In genomic region chr6:144482142-144482541, GRCh38 we compare ENCODE assay signal across 8 cellular contexts.
DNase-seq lines count a peak whose midpoint lies in the region; ATAC-seq and TF ChIP-seq lines count a peak whose summit lies in the region.

No MANE protein-coding gene starts in this region.

- peaks cover 0 to 24% (median 10%) of the 10 kb centered on the region in 4 donors for H3K36me3 ChIP-seq in right lobe of liver

- POLR2A ChIA-PET in activated CD4-positive, alpha-beta T cell treated with anti-CD3 and anti-CD28 coated beads for 36 hours (lab: Charles Lee) = no interaction called here

- ATAC-seq in HG03066 (IDR thresholded peaks at IDR 0.05; ENCODE audit: low read depth, unreplicated experiment) (peak; percentile 70), right lobe of liver (peak; percentile 66 to 75 (median 72))
- ATAC-seq in activated CD4-positive, alpha-beta T cell treated with anti-CD3 and anti-CD28 coated beads for 36 hours = peak; percentile 90

- H3K27me3 ChIP-seq in right lobe of liver = no peaks in the 10 kb centered on the region

- peak; percentile 80 for TF ChIP-seq CTCF in 22Rv1 (IDR thresholded peaks at IDR 0.05)
- TF ChIP-seq CTCF in GM13976 (IDR thresholded peaks at IDR 0.05; ENCODE audit: borderline replicate concordance, control extremely low read depth, extremely low read depth, insufficient read depth, missing control alignments) = peak; percentile 81
- peak; percentile 83 for TF ChIP-seq CTCF in choroid plexus epithelial cell (conservative IDR thresholded peaks at IDR 0.05; ENCODE audit: low read depth, low read length)
- peak; percentile 57 to 76 (median 66) for TF ChIP-seq CTCF in right lobe of liver (IDR thresholded peaks at IDR 0.05)

- H3K27ac ChIP-seq in 22Rv1 (no peak overlapping the region), right lobe of liver (no peak overlapping the region)

- WGBS in right lobe of liver (ENCODE audit: insufficient coverage, low coverage, low lambda C conversion rate, missing lambda C conversion rate) = 5% methylated on average over 4 of the region's 4 CpGs

- no peaks in the 10 kb centered on the region for H3K27me3 Mint-ChIP-seq in activated CD4-positive, alpha-beta T cell treated with anti-CD3 and anti-CD28 coated beads for 36 hours

- TF ChIP-seq POLR2A in right lobe of liver (IDR thresholded peaks at IDR 0.05) = no peak

- H3K27ac Mint-ChIP-seq in activated CD4-positive, alpha-beta T cell treated with anti-CD3 and anti-CD28 coated beads for 36 hours = no peak overlapping the region

- H3K36me3 Mint-ChIP-seq in activated CD4-positive, alpha-beta T cell treated with anti-CD3 and anti-CD28 coated beads for 36 hours (ENCODE audit: low read depth) = peaks cover 16% of the 10 kb centered on the region

- H3K4me1 Mint-ChIP-seq in activated CD4-positive, alpha-beta T cell treated with anti-CD3 and anti-CD28 coated beads for 36 hours = peaks cover 6% of the 10 kb centered on the region

- DNase-seq in GM13976 (ENCODE audit: low spot score) = peak; percentile 72
- DNase-seq in NCI-H226 = peak; percentile 44
- DNase-seq in activated CD4-positive, alpha-beta T cell treated with anti-CD3 and anti-CD28 coated beads for 36 hours = peak; percentile 84
- peak; percentile 92 for DNase-seq in choroid plexus epithelial cell (ENCODE audit: low read depth)
- DNase-seq in right lobe of liver = peak; percentile 65 to 72 (median 70)
- DNase-seq in stimulated activated CD8-positive, alpha-beta memory T cell treated with anti-CD3 and anti-CD28 coated beads, Interleukin-12 subunit alpha, Interleukin-12 subunit beta, amount 100 ng/mL, for 24 hours (ENCODE audit: extremely low read depth) = peak; percentile 16

- H3K4me3 Mint-ChIP-seq in activated CD4-positive, alpha-beta T cell treated with anti-CD3 and anti-CD28 coated beads for 36 hours = no peak overlapping the region

- H3K4me1 ChIP-seq in right lobe of liver = peaks cover 0 to 9% (median 0%) of the 10 kb centered on the region in 4 donors

- CTCF ChIA-PET in activated CD4-positive, alpha-beta T cell treated with anti-CD3 and anti-CD28 coated beads for 36 hours (lab: Charles Lee) = interaction anchor here (0.6 to 3.2 kb wide), 20 partner anchors 9 to 383 kb away, joined by 3 to 14 read pairs (median 4); no protein-coding TSS in a partner anchor

- in situ Hi-C loops in GM13976 (cut with MboI; ENCODE audit: low sequenced_read_pairs, unreplicated experiment) = loop anchor here (10.0 kb wide), 1 partner anchor 377 kb away; no protein-coding TSS in a partner anchor

- intact Hi-C loops in activated CD4-positive, alpha-beta T cell treated with anti-CD3 and anti-CD28 coated beads for 36 hours (cut with DNase I, micrococcal nuclease) = loop anchor here (1.0 to 5.0 kb wide), 8 partner anchors 197 to 905 kb away; partner anchors contain the start of gene UTRN (in 2 of the 2)
- intact Hi-C loops in right lobe of liver (cut with DNase I) = no loop called here

- H3K9me3 Mint-ChIP-seq in activated CD4-positive, alpha-beta T cell treated with anti-CD3 and anti-CD28 coated beads for 36 hours (ENCODE audit: low read depth) = no peaks in the 10 kb centered on the region

- H3K4me3 ChIP-seq in choroid plexus epithelial cell (ENCODE audit: low read depth, low read length) (no peak overlapping the region), right lobe of liver (no peak overlapping the region)

- H3K9me3 ChIP-seq in right lobe of liver = no peaks in the 10 kb centered on the region

Comparison
In these comparisons a context has a peak if more than half of its experiments do, and no peak if none do; other contexts are left out.
1. DNase-seq: peak in every context shown above with its lines; median percentile 92 in choroid plexus epithelial cell; 84 in activated CD4-positive, alpha-beta T cell treated with anti-CD3 and anti-CD28 coated beads for 36 hours; 72 in GM13976; 70 in right lobe of liver; 44 in NCI-H226; 16 in stimulated activated CD8-positive, alpha-beta memory T cell treated with anti-CD3 and anti-CD28 coated beads, Interleukin-12 subunit alpha, Interleukin-12 subunit beta, amount 100 ng/mL, for 24 hours.
2. intact Hi-C loops: an anchor here in activated CD4-positive, alpha-beta T cell treated with anti-CD3 and anti-CD28 coated beads for 36 hours (1.0 to 5.0 kb wide); none called in right lobe of liver.